Comparison of ENCODE assay signal across 17 cellular contexts in genomic region chr4:60619531-60620305, GRCh38.
"Had no signal": no experiment of that assay in that cellular context is flagged by ENCODE, and none has a peak within 500 bp of the region (broad histone marks: within the 10 kb centered on the region; RNA-seq: fewer than 3 reads in every experiment).

No MANE protein-coding gene starts in this region.

- H3K4me3 Mint-ChIP-seq: activated B cell treated with CpG ODN at 0.5 μM for 24 hours; activated CD4-positive, alpha-beta T cell treated with anti-CD3 and anti-CD28 coated beads, Interleukin-2, amount 10 ng/mL, durations not matched to agents 24 days and 14 days; activated naive CD4-positive, alpha-beta T cell treated with anti-CD3 and anti-CD28 coated beads, Interleukin-2, amount 10 ng/mL, durations not matched to agents 7 days and 5 days; nephron; T-helper 1 cell treated with Interleukin-12 subunit alpha and Interleukin-12 subunit beta and Interleukin-4 antibody, amounts not matched to agents 30 μg/mL and 1 μg/mL, for 36 hours had no signal

- H3K36me3 Mint-ChIP-seq: activated naive CD4-positive, alpha-beta T cell treated with anti-CD3 and anti-CD28 coated beads, Interleukin-2, amount 10 ng/mL, durations not matched to agents 7 days and 5 days had no signal

- DNase-seq: activated B cell treated with CpG ODN at 0.5 μM for 24 hours; activated CD4-positive, alpha-beta T cell treated with anti-CD3 and anti-CD28 coated beads, Interleukin-2, amount 10 ng/mL, durations not matched to agents 24 days and 14 days; activated naive CD4-positive, alpha-beta T cell treated with anti-CD3 and anti-CD28 coated beads, Interleukin-2, amount 10 ng/mL, durations not matched to agents 7 days and 5 days; adrenal gland; body of pancreas; foreskin melanocyte; head of caudate nucleus; islet precursor cell; left ventricle myocardium inferior; mesenchymal stem cell; occipital lobe; stimulated activated CD4-positive, alpha-beta T cell treated with anti-CD3 and anti-CD28 coated beads, Interleukin-2, amount 100 ng/mL, for 48 hours; stimulated activated naive CD8-positive, alpha-beta T cell treated with anti-CD3 and anti-CD28 coated beads, Interleukin-15, Interleukin-2, amounts not matched to agents 100 U/mL and 50 U/mL, for 24 hours had no signal

- H3K27ac Mint-ChIP-seq: activated B cell treated with CpG ODN at 0.5 μM for 24 hours; activated CD4-positive, alpha-beta T cell treated with anti-CD3 and anti-CD28 coated beads, Interleukin-2, amount 10 ng/mL, durations not matched to agents 24 days and 14 days; activated naive CD4-positive, alpha-beta T cell treated with anti-CD3 and anti-CD28 coated beads, Interleukin-2, amount 10 ng/mL, durations not matched to agents 7 days and 5 days; activated T-helper 2 cell treated with anti-CD3 and anti-CD28 coated beads, Interferon-gamma antibody, Interleukin-2, Interleukin-4, amounts not matched to agents 10 μg/mL and 5 μg/mL and 100 μg/mL, durations not matched to agents 14 hours and 24 hours and 36 hours; nephron; T-helper 1 cell treated with Interleukin-12 subunit alpha and Interleukin-12 subunit beta and Interleukin-4 antibody, amounts not matched to agents 30 μg/mL and 1 μg/mL, for 36 hours had no signal

- H3K4me1 Mint-ChIP-seq: activated B cell treated with CpG ODN at 0.5 μM for 24 hours; activated CD4-positive, alpha-beta T cell treated with anti-CD3 and anti-CD28 coated beads, Interleukin-2, amount 10 ng/mL, durations not matched to agents 24 days and 14 days; activated naive CD4-positive, alpha-beta T cell treated with anti-CD3 and anti-CD28 coated beads, Interleukin-2, amount 10 ng/mL, durations not matched to agents 7 days and 5 days; nephron had no signal

- H3K27me3 Mint-ChIP-seq: activated B cell treated with CpG ODN at 0.5 μM for 24 hours; activated CD4-positive, alpha-beta T cell treated with anti-CD3 and anti-CD28 coated beads, Interleukin-2, amount 10 ng/mL, durations not matched to agents 24 days and 14 days; activated naive CD4-positive, alpha-beta T cell treated with anti-CD3 and anti-CD28 coated beads, Interleukin-2, amount 10 ng/mL, durations not matched to agents 7 days and 5 days had no signal

- ATAC-seq: body of pancreas; esophagus mucosa; stimulated activated naive CD8-positive, alpha-beta T cell treated with anti-CD3 and anti-CD28 coated beads, Interleukin-15, Interleukin-2, amounts not matched to agents 100 U/mL and 50 U/mL, for 24 hours had no signal
